ENCODE assay signal across 24 cellular contexts in the genomic region with DNA sequence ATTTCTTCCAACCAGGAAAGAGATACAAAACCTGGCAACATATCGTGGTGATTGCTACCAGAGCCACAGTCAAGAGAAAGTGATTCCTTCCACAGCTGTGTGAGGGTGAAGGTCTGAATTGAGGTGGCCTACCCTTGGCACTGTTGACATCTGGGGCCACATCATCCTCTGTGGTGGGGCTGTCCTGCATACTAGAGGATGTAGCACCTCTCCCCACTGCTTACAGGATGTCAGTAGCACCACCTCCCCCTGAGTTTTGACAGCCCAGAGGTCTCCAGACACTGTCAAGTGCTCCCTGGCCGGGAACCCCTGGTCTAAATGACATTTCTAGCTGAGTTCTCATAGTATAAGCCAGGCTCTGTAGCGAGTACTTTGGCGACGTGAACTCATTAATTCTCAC. TPM values are rescaled to one million over a fixed set of nuclear protein-coding genes. Genes with fewer than 3 reads are reported as not detected.
DNase-seq lines count a peak whose midpoint lies in the region; ATAC-seq and TF ChIP-seq lines count a peak whose summit lies in the region.
"Had no signal": no experiment of that assay in that cellular context is flagged by ENCODE, and none has a peak within 500 bp of the region (broad histone marks: within the 10 kb centered on the region; RNA-seq: fewer than 3 reads in every experiment).

No MANE protein-coding gene starts in this region.

- no peak for ATAC-seq in HG03196 (IDR thresholded peaks at IDR 0.05; ENCODE audit: unreplicated experiment)
- ATAC-seq: left colon had no signal

- DNase-seq in activated T-cell treated with anti-CD3 and anti-CD28 coated beads, Interleukin-2, amount 50 U/mL, for 24 hours = no peak
- DNase-seq in activated T-cell treated with anti-CD3 and anti-CD28 coated beads for 4 hours = no peak
- DNase-seq in CD8-positive, alpha-beta memory T cell = peak in 4 of 5 donors; percentile 28 to 80 (median 54)
- DNase-seq in neural progenitor cell (ENCODE audit: low spot score) = no peak
- DNase-seq in nucleus accumbens (lab: John Stamatoyannopoulos, UW) = no peak
- DNase-seq in SHP77 treated with DMSO at 0.1 percent for 48 hours (lab: John Stamatoyannopoulos, UW) = no peak
- DNase-seq: activated B cell treated with CpG ODN at 0.5 μM for 24 hours; esophagus squamous epithelium; HCEC 1CT; KG1; left colon; NCI-H187; NCI-H2227 treated with DMSO at 0.1 percent for 48 hours; NCI-H774; occipital lobe; OCI-M1; stimulated activated CD4-positive, alpha-beta T cell treated with anti-CD3 and anti-CD28 coated beads, Interleukin-12 subunit alpha, Interleukin-12 subunit beta, amount 100 ng/mL, for 4 hours had no signal

- H3K27ac ChIP-seq in CD8-positive, alpha-beta memory T cell (ENCODE audit: low read depth, low read length) = no peak overlapping the region
- H3K27ac ChIP-seq in neural progenitor cell = no peak overlapping the region
- H3K27ac ChIP-seq: esophagus squamous epithelium had no signal

- no peak overlapping the region for H3K4me2 ChIP-seq in neural progenitor cell

- H3K4me3 Mint-ChIP-seq in activated T-cell treated with anti-CD3 and anti-CD28 coated beads, Interleukin-2, amount 50 U/mL, for 24 hours = no peak overlapping the region
- H3K4me3 Mint-ChIP-seq in CD8-positive, alpha-beta memory T cell = peak overlapping the region in 5 of 7 donors; percentile 12 to 80 (median 57)
- H3K4me3 Mint-ChIP-seq in activated naive CD8-positive, alpha-beta T cell = no peak overlapping the region
- peak overlapping the region; percentile 48 for H3K4me3 Mint-ChIP-seq in neural progenitor cell
- H3K4me3 Mint-ChIP-seq: activated B cell treated with CpG ODN at 0.5 μM for 24 hours; activated naive CD4-positive, alpha-beta T cell treated with anti-CD3 and anti-CD28 coated beads, Interleukin-2, amount 50 U/mL, for 24 hours; mesothelial cell of epicardium had no signal

- H4K20me1 ChIP-seq in neural progenitor cell (ENCODE audit: low read depth) = no peaks in the 10 kb centered on the region

- no peak for TF ChIP-seq CTCF in neural progenitor cell (IDR thresholded peaks at IDR 0.05)

- POLR2A ChIA-PET in CD8-positive, alpha-beta memory T cell (lab: Charles Lee) = interaction anchor here (0.6 kb wide), 1 partner anchor 26 kb away, joined by 3 read pairs; no protein-coding TSS in a partner anchor

- peaks cover 7% of the 10 kb centered on the region for H3K4me1 Mint-ChIP-seq in activated T-cell treated with anti-CD3 and anti-CD28 coated beads, Interleukin-2, amount 50 U/mL, for 24 hours (ENCODE audit: low read depth)
- H3K4me1 Mint-ChIP-seq in CD8-positive, alpha-beta memory T cell = peaks cover 24 to 30% (median 27%) of the 10 kb centered on the region in 3 donors
- no peaks in the 10 kb centered on the region for H3K4me1 Mint-ChIP-seq in activated naive CD8-positive, alpha-beta T cell (ENCODE audit: low read depth)
- no peaks in the 10 kb centered on the region for H3K4me1 Mint-ChIP-seq in neural progenitor cell
- H3K4me1 Mint-ChIP-seq: activated B cell treated with CpG ODN at 0.5 μM for 24 hours, mesothelial cell of epicardium had no signal

- no peak overlapping the region for H2AFZ ChIP-seq in neural progenitor cell (replicated peaks)

- H3K36me3 Mint-ChIP-seq in activated T-cell treated with anti-CD3 and anti-CD28 coated beads, Interleukin-2, amount 50 U/mL, for 24 hours (ENCODE audit: low read depth) = peaks cover 92% of the 10 kb centered on the region
- peaks cover 0 to 82% (median 10%) of the 10 kb centered on the region in 3 donors for H3K36me3 Mint-ChIP-seq in CD8-positive, alpha-beta memory T cell
- H3K36me3 Mint-ChIP-seq in activated naive CD8-positive, alpha-beta T cell = peaks cover 4% of the 10 kb centered on the region
- peaks cover 4% of the 10 kb centered on the region for H3K36me3 Mint-ChIP-seq in neural progenitor cell

- H3K9ac ChIP-seq in neural progenitor cell = no peak overlapping the region

- H3K27ac Mint-ChIP-seq in activated T-cell treated with anti-CD3 and anti-CD28 coated beads, Interleukin-2, amount 50 U/mL, for 24 hours = peak overlapping the region; percentile 61
- peak overlapping the region; percentile 80 to 95 (median 90) for H3K27ac Mint-ChIP-seq in CD8-positive, alpha-beta memory T cell
- H3K27ac Mint-ChIP-seq in activated naive CD8-positive, alpha-beta T cell = peak overlapping the region; percentile 22
- H3K27ac Mint-ChIP-seq in neural progenitor cell = no peak overlapping the region
- H3K27ac Mint-ChIP-seq: activated B cell treated with CpG ODN at 0.5 μM for 24 hours, mesothelial cell of epicardium had no signal

- H3F3A ChIP-seq in neural progenitor cell (ENCODE audit: low read depth) = no peaks in the 10 kb centered on the region

- CTCF ChIA-PET in CD8-positive, alpha-beta memory T cell (lab: Charles Lee) = interaction anchor here (1.0 to 2.4 kb wide), 3 partner anchors 12 to 53 kb away, joined by 3 to 10 read pairs (median 4); no protein-coding TSS in a partner anchor

- H3K27me3 Mint-ChIP-seq in activated T-cell treated with anti-CD3 and anti-CD28 coated beads, Interleukin-2, amount 50 U/mL, for 24 hours = no peaks in the 10 kb centered on the region
- no peaks in the 10 kb centered on the region for H3K27me3 Mint-ChIP-seq in CD8-positive, alpha-beta memory T cell
- no peaks in the 10 kb centered on the region for H3K27me3 Mint-ChIP-seq in activated naive CD8-positive, alpha-beta T cell
- peaks cover 3% of the 10 kb centered on the region for H3K27me3 Mint-ChIP-seq in neural progenitor cell (ENCODE audit: insufficient read depth, low read depth)
- H3K27me3 Mint-ChIP-seq: activated B cell treated with CpG ODN at 0.5 μM for 24 hours; activated naive CD4-positive, alpha-beta T cell treated with anti-CD3 and anti-CD28 coated beads, Interleukin-2, amount 50 U/mL, for 24 hours had no signal

- no peaks in the 10 kb centered on the region for H3K9me3 Mint-ChIP-seq in activated T-cell treated with anti-CD3 and anti-CD28 coated beads, Interleukin-2, amount 50 U/mL, for 24 hours
- no peaks in the 10 kb centered on the region for H3K9me3 Mint-ChIP-seq in CD8-positive, alpha-beta memory T cell
- no peaks in the 10 kb centered on the region for H3K9me3 Mint-ChIP-seq in activated naive CD8-positive, alpha-beta T cell (ENCODE audit: low read depth)
- no peaks in the 10 kb centered on the region for H3K9me3 Mint-ChIP-seq in neural progenitor cell
- H3K9me3 Mint-ChIP-seq: activated B cell treated with CpG ODN at 0.5 μM for 24 hours; activated naive CD4-positive, alpha-beta T cell treated with anti-CD3 and anti-CD28 coated beads, Interleukin-2, amount 50 U/mL, for 24 hours; mesothelial cell of epicardium had no signal

- peaks cover 14% of the 10 kb centered on the region for H3K4me1 ChIP-seq in CD8-positive, alpha-beta memory T cell (ENCODE audit: insufficient read depth, low read length)
- H3K4me1 ChIP-seq in neural progenitor cell = no peaks in the 10 kb centered on the region
- H3K4me1 ChIP-seq: esophagus squamous epithelium had no signal

- no peaks in the 10 kb centered on the region for H3K79me2 ChIP-seq in neural progenitor cell (ENCODE audit: low read depth)

- peaks cover 33% of the 10 kb centered on the region for H3K36me3 ChIP-seq in CD8-positive, alpha-beta memory T cell (ENCODE audit: insufficient read depth, low read length)
- H3K36me3 ChIP-seq in neural progenitor cell = no peaks in the 10 kb centered on the region

- H3K9me3 ChIP-seq in CD8-positive, alpha-beta memory T cell (ENCODE audit: low read length) = no peaks in the 10 kb centered on the region
- no peaks in the 10 kb centered on the region for H3K9me3 ChIP-seq in neural progenitor cell (ENCODE audit: low read depth)
- H3K9me3 ChIP-seq: esophagus squamous epithelium had no signal

- no peaks in the 10 kb centered on the region for H3K27me3 ChIP-seq in CD8-positive, alpha-beta memory T cell (ENCODE audit: insufficient read depth, low read length, poor library complexity, severe bottlenecking)
- no peaks in the 10 kb centered on the region for H3K27me3 ChIP-seq in neural progenitor cell
- H3K27me3 ChIP-seq: esophagus squamous epithelium had no signal

- no peak overlapping the region for H3K4me3 ChIP-seq in CD8-positive, alpha-beta memory T cell (ENCODE audit: low read length)
- no peak overlapping the region for H3K4me3 ChIP-seq in neural progenitor cell
- H3K4me3 ChIP-seq: esophagus squamous epithelium had no signal

RNA-seq across cellular contexts. Expression of a gene that starts 15.5 kb away (rescaled TPM):
- not detected for total RNA-seq in CD8-positive, alpha-beta memory T cell
- not detected for polyA plus RNA-seq in CD8-positive, alpha-beta memory T cell
- not detected in 2 replicates for total RNA-seq in neural progenitor cell (ENCODE audit: low replicate concordance)
- total RNA-seq: A673, activated B cell treated with CpG ODN at 0.5 μM for 24 hours, occipital lobe, SK-MEL-5, temporal lobe had no signal

RNA-seq across cellular contexts. Expression of a gene that starts 26.6 kb away (rescaled TPM):
- total RNA-seq in CD8-positive, alpha-beta memory T cell = 100 to 1,000 TPM; 177 to 205 TPM
- 86.6 TPM for polyA plus RNA-seq in CD8-positive, alpha-beta memory T cell
- total RNA-seq in neural progenitor cell (ENCODE audit: low replicate concordance) = 29.0 and 98.6 TPM in 2 replicates

RNA-seq across cellular contexts. Expression of a gene that starts 36.2 kb away (rescaled TPM):
- total RNA-seq in CD8-positive, alpha-beta memory T cell = 10 to 100 TPM; 32.7 to 36.7 TPM
- 43.4 TPM for polyA plus RNA-seq in CD8-positive, alpha-beta memory T cell
- 23.6 and 83.6 TPM in 2 replicates for total RNA-seq in neural progenitor cell (ENCODE audit: low replicate concordance)

RNA-seq across cellular contexts. Expression of a gene that starts 40.6 kb away (rescaled TPM):
- total RNA-seq in CD8-positive, alpha-beta memory T cell = 100 to 1,000 TPM; 298 to 302 TPM
- polyA plus RNA-seq in CD8-positive, alpha-beta memory T cell = 110 TPM
- 38.6 and 92.0 TPM in 2 replicates for total RNA-seq in neural progenitor cell (ENCODE audit: low replicate concordance)

RNA-seq across cellular contexts. Expression of a gene that starts 58.5 kb away (rescaled TPM):
- 100 to 1,000 TPM in 1 of 2 experiments, 10 to 100 TPM in 1; 98.6 to 103 TPM for total RNA-seq in CD8-positive, alpha-beta memory T cell
- polyA plus RNA-seq in CD8-positive, alpha-beta memory T cell = 385 TPM
- total RNA-seq in neural progenitor cell (ENCODE audit: low replicate concordance) = 61.4 and 61.9 TPM in 2 replicates

Comparison
In these comparisons a context has a peak if more than half of its experiments do, and no peak if none do; other contexts are left out.
1. DNase-seq: peak in CD8-positive, alpha-beta memory T cell (4 of 5); none in activated T-cell treated with anti-CD3 and anti-CD28 coated beads, Interleukin-2, amount 50 U/mL, for 24 hours (single experiment), activated T-cell treated with anti-CD3 and anti-CD28 coated beads for 4 hours (single experiment), neural progenitor cell (single experiment), nucleus accumbens (0 of 56) and SHP77 treated with DMSO at 0.1 percent for 48 hours (single experiment).
2. H3K4me3 Mint-ChIP-seq: peak in CD8-positive, alpha-beta memory T cell (5 of 7) and neural progenitor cell (single experiment); none in activated T-cell treated with anti-CD3 and anti-CD28 coated beads, Interleukin-2, amount 50 U/mL, for 24 hours (single experiment) and activated naive CD8-positive, alpha-beta T cell (single experiment).